16 cellular contexts compared by ENCODE assay signal in genomic region chr17:9107527-9107926, GRCh38.
A peak's percentile ranks its signal among the peaks of the same experiment; 100 is the strongest.
DNase-seq lines count a peak whose midpoint lies in the region; ATAC-seq, FAIRE-seq and TF ChIP-seq lines count a peak whose summit lies in the region.
"Had no signal": no experiment of that assay in that cellular context is flagged by ENCODE, and none has a peak within 500 bp of the region (broad histone marks: within the 10 kb centered on the region; RNA-seq: fewer than 3 reads in every experiment).

No MANE protein-coding gene starts in this region.

- no peak for TF ChIP-seq RAD21 in K562 (CRISPR knock-in tag; conservative IDR thresholded peaks at IDR 0.05 in 1 of 2, IDR thresholded peaks at IDR 0.05 in 1 of 2)

- no TSS peak for BruUV-seq in K562 (replicated peaks; lab: Mats Ljungman, UMichigan)

- no peaks in the 10 kb centered on the region for H3K9me3 ChIP-seq in right atrium auricular region
- H3K9me3 ChIP-seq in K562 (replicated peaks; ENCODE audit: control insufficient read depth, insufficient read depth, low read depth, low read length), result no peaks in the 10 kb centered on the region
- H3K9me3 ChIP-seq in esophagus muscularis mucosa, result no peaks in the 10 kb centered on the region
- H3K9me3 ChIP-seq: HAP-1 had no signal

- no peak for FAIRE-seq in K562 (lab: Jason Lieb, UNC)
- FAIRE-seq: A549, GM12891, GM19239 had no signal

- DNase-seq in right atrium auricular region (ENCODE audit: low spot score), result no peak
- DNase-seq in Right ventricle myocardium superior, result no peak
- DNase-seq in K562 (ENCODE audit: extremely low read depth in 1 of 4, low spot score in 3 of 4), result no peak
- no peak for DNase-seq in esophagus muscularis mucosa (ENCODE audit: extremely low spot score)
- DNase-seq in GM10248 (ENCODE audit: extremely low spot score), result no peak
- DNase-seq in cerebellar nuclear complex (lab: John Stamatoyannopoulos, UW), result no peak
- DNase-seq: CD4-positive, alpha-beta memory T cell; DMS79 treated with DMSO at 0.1 percent for 48 hours; GF-D8 had no signal

- CTCF ChIA-PET in K562 (lab: Yijun Ruan, JAX; ENCODE audit: low intra/inter-chr PET ratio) (no interaction called here), GM10248 (lab: Yijun Ruan, JAX) (no interaction called here)

- H3K27me3 ChIP-seq in right atrium auricular region (no peaks in the 10 kb centered on the region), K562 (ENCODE audit: control insufficient read depth in 2 of 2, insufficient read depth in 2 of 2, low read length in 2 of 2) (peaks cover 0 to 4% of the 10 kb centered on the region in 2 experiments; a peak in 1 of 5 replicates), esophagus muscularis mucosa (no peaks in the 10 kb centered on the region)
- H3K27me3 ChIP-seq: BLaER1 had no signal

- H3K36me3 ChIP-seq in right atrium auricular region (no peaks in the 10 kb centered on the region), K562 (ENCODE audit: control insufficient read depth, insufficient read depth, low read length) (no peaks in the 10 kb centered on the region), esophagus muscularis mucosa (no peaks in the 10 kb centered on the region)
- H3K36me3 ChIP-seq: BLaER1, HAP-1 had no signal

- H3K27ac ChIP-seq in right atrium auricular region, result peak overlapping the region; percentile 17 to 29
- no peak overlapping the region for H3K27ac ChIP-seq in K562 (ENCODE audit: extremely low read depth, low read depth, low read length)
- H3K27ac ChIP-seq in esophagus muscularis mucosa (replicated peaks in 1 of 4), result peak overlapping the region in 3 of 4 donors; percentile 41 to 87 (median 49)
- H3K27ac ChIP-seq: 22Rv1, A549, BLaER1 had no signal

- TF ChIP-seq EP300 in K562 (IDR thresholded peaks at IDR 0.05; ENCODE audit: low read length) (no peak), esophagus muscularis mucosa (IDR thresholded peaks at IDR 0.05) (no peak)

- H3K9ac ChIP-seq in K562 (ENCODE audit: insufficient read depth in 1 of 2, low read depth in 2 of 2, low read length in 2 of 2), result no peak overlapping the region
- H3K9ac ChIP-seq: BLaER1 had no signal

- H3K4me3 ChIP-seq in right atrium auricular region, result no peak overlapping the region
- H3K4me3 ChIP-seq in K562, result no peak overlapping the region
- no peak overlapping the region for H3K4me3 ChIP-seq in esophagus muscularis mucosa
- H3K4me3 ChIP-seq: A549, BLaER1, HAP-1 had no signal

- intact Hi-C loops in Right ventricle myocardium superior (cut with DNase I) (no loop called here), K562 (cut with micrococcal nuclease) (no loop called here), esophagus muscularis mucosa (cut with DNase I) (no loop called here)

- H3K4me1 ChIP-seq in right atrium auricular region (peaks cover 0 to 26% of the 10 kb centered on the region in 2 donors), K562 (replicated peaks in 1 of 2; ENCODE audit: control insufficient read depth in 2 of 2, insufficient read depth in 2 of 2, low read length in 2 of 2) (no peaks in the 10 kb centered on the region), esophagus muscularis mucosa (peaks cover 6 to 61% (median 53%) of the 10 kb centered on the region in 4 donors)
- H3K4me1 ChIP-seq: A549, BLaER1 had no signal

- in situ Hi-C loops in K562 (cut with MboI), result no loop called here

- no peaks in the 10 kb centered on the region for H3K79me2 ChIP-seq in K562 (ENCODE audit: control insufficient read depth, insufficient read depth, low read length)

- no peak for TF ChIP-seq CTCF in right atrium auricular region (IDR thresholded peaks at IDR 0.05)
- no peak for TF ChIP-seq CTCF in K562 (IDR thresholded peaks at IDR 0.05 in 2 of 3, conservative IDR thresholded peaks at IDR 0.05 in 1 of 3; ENCODE audit: insufficient read depth in 2 of 3, low read depth in 1 of 3, low read length in 3 of 3)
- TF ChIP-seq CTCF in esophagus muscularis mucosa (IDR thresholded peaks at IDR 0.05), result no peak
- no peak for TF ChIP-seq CTCF in GM10248 (IDR thresholded peaks at IDR 0.05; ENCODE audit: control extremely low read depth, extremely low read depth, low read depth, missing control alignments)

- ATAC-seq in Right ventricle myocardium superior (ENCODE audit: poor library complexity) (no peak), K562 (no peak), HG02798 (IDR thresholded peaks at IDR 0.05; ENCODE audit: poor library complexity, unreplicated experiment) (no peak)
- ATAC-seq: A549 had no signal

- H4K20me1 ChIP-seq in K562 (replicated peaks; ENCODE audit: control insufficient read depth, insufficient read depth, low read length), result 0 out of 2 replicates have a peak, but pooled peaks cover 4% of the 10 kb centered on the region
- H4K20me1 ChIP-seq: BLaER1 had no signal

- no peak for TF ChIP-seq POLR2A in K562 (conservative IDR thresholded peaks at IDR 0.05)
- TF ChIP-seq POLR2A in esophagus muscularis mucosa (IDR thresholded peaks at IDR 0.05; ENCODE audit: low read depth), result no peak

- no peaks in the 10 kb centered on the region for H3K9me1 ChIP-seq in K562 (ENCODE audit: control insufficient read depth, insufficient read depth, low read length)

- H2AFZ ChIP-seq in K562 (ENCODE audit: low read depth, low read length), result no peak overlapping the region

- WGBS in K562 (ENCODE audit: insufficient coverage, low coverage, missing lambda C conversion rate), result 3% methylated on average over 3 of the region's 4 CpGs
- 91% methylated on average over 4 of the region's 4 CpGs for WGBS in esophagus muscularis mucosa

- no peak overlapping the region for H3K4me2 ChIP-seq in K562 (ENCODE audit: insufficient read depth, low read length)
- H3K4me2 ChIP-seq: A549, BLaER1 had no signal

- POLR2A ChIA-PET in K562 (lab: Yijun Ruan, JAX), result no interaction called here
- POLR2A ChIA-PET in GM10248 (lab: Yijun Ruan, JAX), result no interaction called here

TF ChIP-seq in K562, 482 proteins besides CTCF, POLR2A, EP300 and RAD21:
- TF ChIP-seq, protein P1, sequence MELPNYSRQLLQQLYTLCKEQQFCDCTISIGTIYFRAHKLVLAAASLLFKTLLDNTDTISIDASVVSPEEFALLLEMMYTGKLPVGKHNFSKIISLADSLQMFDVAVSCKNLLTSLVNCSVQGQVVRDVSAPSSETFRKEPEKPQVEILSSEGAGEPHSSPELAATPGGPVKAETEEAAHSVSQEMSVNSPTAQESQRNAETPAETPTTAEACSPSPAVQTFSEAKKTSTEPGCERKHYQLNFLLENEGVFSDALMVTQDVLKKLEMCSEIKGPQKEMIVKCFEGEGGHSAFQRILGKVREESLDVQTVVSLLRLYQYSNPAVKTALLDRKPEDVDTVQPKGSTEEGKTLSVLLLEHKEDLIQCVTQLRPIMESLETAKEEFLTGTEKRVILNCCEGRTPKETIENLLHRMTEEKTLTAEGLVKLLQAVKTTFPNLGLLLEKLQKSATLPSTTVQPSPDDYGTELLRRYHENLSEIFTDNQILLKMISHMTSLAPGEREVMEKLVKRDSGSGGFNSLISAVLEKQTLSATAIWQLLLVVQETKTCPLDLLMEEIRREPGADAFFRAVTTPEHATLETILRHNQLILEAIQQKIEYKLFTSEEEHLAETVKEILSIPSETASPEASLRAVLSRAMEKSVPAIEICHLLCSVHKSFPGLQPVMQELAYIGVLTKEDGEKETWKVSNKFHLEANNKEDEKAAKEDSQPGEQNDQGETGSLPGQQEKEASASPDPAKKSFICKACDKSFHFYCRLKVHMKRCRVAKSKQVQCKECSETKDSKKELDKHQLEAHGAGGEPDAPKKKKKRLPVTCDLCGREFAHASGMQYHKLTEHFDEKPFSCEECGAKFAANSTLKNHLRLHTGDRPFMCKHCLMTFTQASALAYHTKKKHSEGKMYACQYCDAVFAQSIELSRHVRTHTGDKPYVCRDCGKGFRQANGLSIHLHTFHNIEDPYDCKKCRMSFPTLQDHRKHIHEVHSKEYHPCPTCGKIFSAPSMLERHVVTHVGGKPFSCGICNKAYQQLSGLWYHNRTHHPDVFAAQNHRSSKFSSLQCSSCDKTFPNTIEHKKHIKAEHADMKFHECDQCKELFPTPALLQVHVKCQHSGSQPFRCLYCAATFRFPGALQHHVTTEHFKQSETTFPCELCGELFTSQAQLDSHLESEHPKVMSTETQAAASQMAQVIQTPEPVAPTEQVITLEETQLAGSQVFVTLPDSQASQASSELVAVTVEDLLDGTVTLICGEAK (IDR thresholded peaks at IDR 0.05), result peak; percentile 80
- TF ChIP-seq, protein P1 (CRISPR knock-in tag; IDR thresholded peaks at IDR 0.05), result no peak
- TF ChIP-seq ZNF23 (CRISPR knock-in tag; IDR thresholded peaks at IDR 0.05) (no peak), NCOA6 (IDR thresholded peaks at IDR 0.05) (no peak)
